7 cellular contexts compared by ENCODE assay signal in the genomic region with DNA sequence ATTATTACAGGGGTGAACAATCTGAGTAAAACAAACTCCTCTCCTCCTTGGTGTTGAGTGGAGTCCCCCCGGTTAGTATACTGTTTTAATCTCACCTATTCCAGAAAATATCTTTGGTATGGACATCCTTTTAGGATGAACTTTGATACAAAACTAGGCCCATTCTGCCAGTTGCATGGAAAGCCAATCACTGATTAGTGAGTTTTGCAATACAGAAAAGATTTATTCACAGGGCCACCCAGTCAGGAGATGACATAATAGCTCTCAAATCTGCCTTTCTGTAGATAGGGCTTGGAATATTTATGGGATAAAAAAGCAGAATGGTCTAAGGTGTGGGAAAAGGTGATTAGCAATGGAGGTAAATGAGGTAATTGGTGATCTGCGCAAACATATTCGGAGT. TPM values are rescaled to one million over a fixed set of nuclear protein-coding genes. Genes with fewer than 3 reads are reported as not detected.
"Had no signal": no experiment of that assay in that cellular context is flagged by ENCODE, and none has a peak within 500 bp of the region (broad histone marks: within the 10 kb centered on the region; RNA-seq: fewer than 3 reads in every experiment).

No MANE protein-coding gene starts in this region.

- H3K4me2 ChIP-seq: GM23338 had no signal

- DNase-seq: H9, HCEC 1CT, KBM-7 had no signal

- H2AFZ ChIP-seq: GM23338 had no signal

- H3K4me3 ChIP-seq: GM23338 had no signal

- ATAC-seq: GM23338 had no signal

RNA-seq across cellular contexts. Expression of a gene that starts 30.3 kb away (rescaled TPM):
- total RNA-seq: GM23338, H1, H9, HT-29 had no signal
- polyA plus RNA-seq: GM23338, H1, IgD-negative memory B cell had no signal
